ENCODE assay signal across 8 cellular contexts in genomic region chr1:6613361-6614018, GRCh38. TPM values are rescaled to one million over a fixed set of nuclear protein-coding genes. Genes with fewer than 3 reads are reported as not detected.
DNase-seq lines count a peak whose midpoint lies in the region; ATAC-seq and TF ChIP-seq lines count a peak whose summit lies in the region.

TSS of gene PHF13 (plus strand) at chr1:6613731. CDS start at chr1:6614067, 336 bp downstream.

- H3K23me2 ChIP-seq in H9 (ENCODE audit: insufficient read length, low read depth, low read length, poor library complexity, severe bottlenecking), result peaks cover 17% of the 10 kb centered on the region

- H3K4me2 ChIP-seq in H9 (ENCODE audit: insufficient read depth, insufficient read length, low read length), result peak within 1 kb of the TSS; percentile 76

- H3K9ac ChIP-seq in H9 (ENCODE audit: extremely low read depth, insufficient read length, low read length), result peak within 1 kb of the TSS; percentile 74

- H3K27me3 Mint-ChIP-seq in H9 (ENCODE audit: low read depth), result peaks cover 14% of the 10 kb centered on the region
- H3K27me3 Mint-ChIP-seq in natural killer cell treated with Interleukin-12 subunit alpha and Interleukin-12 subunit beta and Interleukin-15 and Interleukin-18, amount 100 ng/mL, for 72 hours, result no peaks in the 10 kb centered on the region

- no peaks in the 10 kb centered on the region for H3K27me3 ChIP-seq in H9 (ENCODE audit: insufficient read depth, low read length)

- no peak within 1 kb of the TSS for H3T11ph ChIP-seq in H9 (ENCODE audit: low read length)

- no peak within 1 kb of the TSS for H2BK12ac ChIP-seq in H9 (ENCODE audit: insufficient read length, low read depth, low read length)

- peaks cover 13 to 15% of the 10 kb centered on the region in 2 experiments for H3K4me1 Mint-ChIP-seq in H9
- peaks cover 12 to 16% of the 10 kb centered on the region in 2 donors for H3K4me1 Mint-ChIP-seq in natural killer cell treated with Interleukin-12 subunit alpha and Interleukin-12 subunit beta and Interleukin-15 and Interleukin-18, amount 100 ng/mL, for 72 hours (ENCODE audit: low read depth in 2 of 2)

- no peak within 1 kb of the TSS for H4K8ac ChIP-seq in H9 (replicated peaks; ENCODE audit: insufficient read length, low read depth, low read length)

- no peak within 1 kb of the TSS for H2BK15ac ChIP-seq in H9 (ENCODE audit: low read depth, low read length)

- peaks cover 4 to 25% (median 15%) of the 10 kb centered on the region in 3 experiments; a peak in 6 of 7 replicates for H3K36me3 Mint-ChIP-seq in H9 (ENCODE audit: insufficient read depth in 1 of 3, low read depth in 3 of 3)
- no peaks in the 10 kb centered on the region for H3K36me3 Mint-ChIP-seq in natural killer cell treated with Interleukin-12 subunit alpha and Interleukin-12 subunit beta and Interleukin-15 and Interleukin-18, amount 100 ng/mL, for 72 hours

- H4K20me1 ChIP-seq in H9 (ENCODE audit: control insufficient read depth, insufficient read depth, insufficient read length), result no peaks in the 10 kb centered on the region

- H2BK20ac ChIP-seq in H9 (ENCODE audit: low read depth, low read length, poor library complexity, severe bottlenecking), result no peak within 1 kb of the TSS

- WGBS in H9 (ENCODE audit: extremely low coverage, insufficient read length, low lambda C conversion rate), result no CpG with 5 or more reads among the region's 84 CpGs

- peaks cover 6% of the 10 kb centered on the region for H3K79me1 ChIP-seq in H9 (ENCODE audit: insufficient read depth, low read depth, low read length, poor library complexity, severe bottlenecking)

- H3K56ac ChIP-seq in H9 (ENCODE audit: insufficient read length, low read depth, low read length), result no peak within 1 kb of the TSS

- no peaks in the 10 kb centered on the region for H3K9me3 ChIP-seq in H9 (ENCODE audit: control insufficient read depth, low read depth, low read length)

- no peak within 1 kb of the TSS for H3K23ac ChIP-seq in H9 (ENCODE audit: insufficient read length, low read depth, low read length)

- H2BK120ac ChIP-seq in H9 (ENCODE audit: low read depth, low read length, poor library complexity, severe bottlenecking), result no peak within 1 kb of the TSS

- no peak within 1 kb of the TSS for H2BK5ac ChIP-seq in H9 (ENCODE audit: insufficient read length, low read length)

- H4K91ac ChIP-seq in H9 (ENCODE audit: insufficient read length, low read depth, low read length), result no peak within 1 kb of the TSS

- H3K4me3 ChIP-seq in fibroblast of pulmonary artery (replicated peaks; ENCODE audit: low read depth, low read length), result peak within 1 kb of the TSS; percentile 88

- TF ChIP-seq POLR2A in Raji (IDR thresholded peaks at IDR 0.05; ENCODE audit: insufficient read depth, low read depth, low read length), result peak; percentile 56

- H3K79me2 ChIP-seq in H9 (ENCODE audit: insufficient read depth, low read length), result peaks cover 15% of the 10 kb centered on the region; the same call in 1 of the 2 replicates

- H3K4me1 ChIP-seq in H9 (ENCODE audit: insufficient read depth, low read length), result no peaks in the 10 kb centered on the region

- H2AK5ac ChIP-seq in H9 (ENCODE audit: insufficient read length, low read length), result no peak within 1 kb of the TSS

- peak within 1 kb of the TSS; percentile 86; the same call in 1 of the 2 replicates for H3K14ac ChIP-seq in H9 (ENCODE audit: insufficient read depth, low read length)

- peak within 1 kb of the TSS; percentile 81 to 89 for H3K4me3 Mint-ChIP-seq in H9
- peak within 1 kb of the TSS; percentile 98 for H3K4me3 Mint-ChIP-seq in natural killer cell treated with Interleukin-12 subunit alpha and Interleukin-12 subunit beta and Interleukin-15 and Interleukin-18, amount 100 ng/mL, for 72 hours

- no peak within 1 kb of the TSS; the same call in 1 of the 2 replicates for H3K4ac ChIP-seq in H9 (ENCODE audit: low read depth, low read length)

- H2AFZ ChIP-seq in H9 (ENCODE audit: low read length), result peak within 1 kb of the TSS; percentile 2

- H3K27ac Mint-ChIP-seq in H9, result peak within 1 kb of the TSS in 2 of 3 experiments; percentile 32 to 89; a peak in 3 of 7 replicates
- peak within 1 kb of the TSS; percentile 75 to 82 for H3K27ac Mint-ChIP-seq in natural killer cell treated with Interleukin-12 subunit alpha and Interleukin-12 subunit beta and Interleukin-15 and Interleukin-18, amount 100 ng/mL, for 72 hours

- no peak within 1 kb of the TSS for H3K27ac ChIP-seq in H9 (ENCODE audit: insufficient read length, low read depth, low read length)

- H4K5ac ChIP-seq in H9 (ENCODE audit: insufficient read length, low read depth, low read length), result no peak within 1 kb of the TSS

- no peak for TF ChIP-seq CTCF in H9 (conservative IDR thresholded peaks at IDR 0.05)
- TF ChIP-seq CTCF in fibroblast of pulmonary artery (IDR thresholded peaks at IDR 0.05; ENCODE audit: low read length, missing control alignments), result no peak

- DNase-seq in ELR (ENCODE audit: low read depth) (peak; percentile 98), H9 (peak; percentile 99), M059J (ENCODE audit: low read depth) (peak; percentile 99), fibroblast of pulmonary artery (ENCODE audit: low read depth) (peak; percentile 99)
- peak; percentile 100 for DNase-seq in activated T-helper 9 cell treated with anti-CD3 and anti-CD28 coated beads, Interleukin-2, amount 50 U/mL, for 16 hours (ENCODE audit: low read depth)
- peak; percentile 100 for DNase-seq in natural killer cell treated with Interleukin-12 subunit alpha and Interleukin-12 subunit beta and Interleukin-15 and Interleukin-18, amount 100 ng/mL, for 72 hours (ENCODE audit: low spot score)
- peak; percentile 99 for DNase-seq in stimulated activated naive CD4-positive, alpha-beta T cell treated with Interleukin-2 at 50 U/mL for 16 hours (lab: John Stamatoyannopoulos, UW)

- peak; percentile 99 for ATAC-seq in natural killer cell treated with Interleukin-12 subunit alpha and Interleukin-12 subunit beta and Interleukin-15 and Interleukin-18, amount 100 ng/mL, for 72 hours

- no peaks in the 10 kb centered on the region for H3K9me3 Mint-ChIP-seq in H9
- no peaks in the 10 kb centered on the region for H3K9me3 Mint-ChIP-seq in natural killer cell treated with Interleukin-12 subunit alpha and Interleukin-12 subunit beta and Interleukin-15 and Interleukin-18, amount 100 ng/mL, for 72 hours

- peak within 1 kb of the TSS; percentile 63 for H3K18ac ChIP-seq in H9 (ENCODE audit: insufficient read length, low read depth, low read length)

RNA-seq across cellular contexts. Expression of gene PHF13, which starts in this region (rescaled TPM):
- total RNA-seq in H9 (2021), result 55.8 and 56.4 TPM in 2 replicates
- 14.4 and 22.3 TPM in 2 replicates for total RNA-seq in M059J (2014; rRNA removed; shearing (Covaris generic))
- 10 to 100 TPM; 10.8 to 14.7 TPM for total RNA-seq in natural killer cell treated with Interleukin-12 subunit alpha and Interleukin-12 subunit beta and Interleukin-15 and Interleukin-18, amount 100 ng/mL, for 72 hours
